Comparison of ENCODE assay signal across 12 cellular contexts in the genomic region with DNA sequence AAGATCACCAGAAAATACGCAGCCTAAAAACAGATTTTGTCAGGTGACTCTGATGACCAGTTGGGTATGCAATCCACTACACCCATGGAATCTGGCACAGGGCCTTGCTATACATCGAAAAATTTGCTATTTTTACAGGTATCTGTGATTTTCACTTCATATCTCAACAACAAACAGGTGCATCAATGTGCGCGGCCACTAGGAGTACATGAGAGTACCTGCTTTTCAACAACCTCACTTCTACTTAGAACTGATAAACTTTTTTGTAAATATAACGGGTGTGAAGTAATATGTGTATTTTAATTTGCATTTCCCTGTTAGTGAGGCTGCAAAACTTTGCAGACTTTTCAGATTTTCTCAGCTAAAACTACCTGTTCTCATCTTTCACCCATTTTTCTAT.
DNase-seq lines count a peak whose midpoint lies in the region; ATAC-seq, FAIRE-seq and TF ChIP-seq lines count a peak whose summit lies in the region.
"Had no signal": no experiment of that assay in that cellular context is flagged by ENCODE, and none has a peak within 500 bp of the region (broad histone marks: within the 10 kb centered on the region; RNA-seq: fewer than 3 reads in every experiment).

No MANE protein-coding gene starts in this region.

- no peaks in the 10 kb centered on the region for H3K27me3 ChIP-seq in astrocyte (ENCODE audit: insufficient read depth, low read length)
- H3K27me3 ChIP-seq in neural progenitor cell, result no peaks in the 10 kb centered on the region
- H3K27me3 ChIP-seq: Peyer's patch had no signal

- H4K20me1 ChIP-seq in astrocyte (ENCODE audit: insufficient read depth, low read length), result no peaks in the 10 kb centered on the region
- peaks cover 40% of the 10 kb centered on the region for H4K20me1 ChIP-seq in neural progenitor cell (ENCODE audit: low read depth)

- no peak overlapping the region for H3K4me2 ChIP-seq in astrocyte (ENCODE audit: low read length)
- no peak overlapping the region for H3K4me2 ChIP-seq in neural progenitor cell
- H3K4me2 ChIP-seq: KMS-11 had no signal

- no peak for FAIRE-seq in astrocyte (lab: Jason Lieb, UNC)

- H3K27ac ChIP-seq in C4-2B (no peak overlapping the region), astrocyte (ENCODE audit: low read depth, low read length) (peak overlapping the region; percentile 98), neural progenitor cell (no peak overlapping the region), RWPE1 (no peak overlapping the region)
- H3K27ac ChIP-seq: KMS-11, WERI-Rb-1 had no signal

- H3K4me1 ChIP-seq in astrocyte (ENCODE audit: insufficient read depth, low read length), result peaks cover 43% of the 10 kb centered on the region
- H3K4me1 ChIP-seq in neural progenitor cell, result peaks cover 35% of the 10 kb centered on the region

- H3K4me1 Mint-ChIP-seq in astrocyte (ENCODE audit: low read depth, unreplicated experiment), result peaks cover 46% of the 10 kb centered on the region
- peaks cover 40% of the 10 kb centered on the region for H3K4me1 Mint-ChIP-seq in neural progenitor cell
- peaks cover 54% of the 10 kb centered on the region for H3K4me1 Mint-ChIP-seq in stimulated activated naive CD8-positive, alpha-beta T cell treated with anti-CD3 and anti-CD28 coated beads, Interleukin-15, amount 100 ng/mL, for 72 hours

- H3K36me3 ChIP-seq in astrocyte (ENCODE audit: insufficient read depth, low read length) (peaks cover 5% of the 10 kb centered on the region), neural progenitor cell (no peaks in the 10 kb centered on the region)

- H3K9me3 ChIP-seq in astrocyte (ENCODE audit: insufficient read depth, low read depth, low read length) (no peaks in the 10 kb centered on the region), neural progenitor cell (ENCODE audit: low read depth) (no peaks in the 10 kb centered on the region)
- H3K9me3 ChIP-seq: Peyer's patch had no signal

- no peaks in the 10 kb centered on the region for H3K27me3 Mint-ChIP-seq in astrocyte (ENCODE audit: low read depth, unreplicated experiment)
- H3K27me3 Mint-ChIP-seq in neural progenitor cell (ENCODE audit: insufficient read depth, low read depth), result no peaks in the 10 kb centered on the region
- H3K27me3 Mint-ChIP-seq in stimulated activated naive CD8-positive, alpha-beta T cell treated with anti-CD3 and anti-CD28 coated beads, Interleukin-15, amount 100 ng/mL, for 72 hours, result no peaks in the 10 kb centered on the region
- H3K27me3 Mint-ChIP-seq: naive B cell had no signal

- H2AFZ ChIP-seq in astrocyte (ENCODE audit: low read depth, low read length) (no peak overlapping the region), neural progenitor cell (replicated peaks) (no peak overlapping the region)

- H3K9me3 Mint-ChIP-seq in astrocyte (ENCODE audit: unreplicated experiment) (no peaks in the 10 kb centered on the region), neural progenitor cell (peaks cover 5% of the 10 kb centered on the region)
- H3K9me3 Mint-ChIP-seq in stimulated activated naive CD8-positive, alpha-beta T cell treated with anti-CD3 and anti-CD28 coated beads, Interleukin-15, amount 100 ng/mL, for 72 hours, result no peaks in the 10 kb centered on the region

- H3F3A ChIP-seq in neural progenitor cell (ENCODE audit: low read depth), result peaks cover 32% of the 10 kb centered on the region

- no peak overlapping the region for H3K9ac ChIP-seq in astrocyte (ENCODE audit: low read length)
- no peak overlapping the region for H3K9ac ChIP-seq in neural progenitor cell
- H3K9ac ChIP-seq: KMS-11 had no signal

- no peak overlapping the region for H3K27ac Mint-ChIP-seq in astrocyte (ENCODE audit: unreplicated experiment)
- H3K27ac Mint-ChIP-seq in neural progenitor cell, result no peak overlapping the region
- H3K27ac Mint-ChIP-seq in stimulated activated naive CD8-positive, alpha-beta T cell treated with anti-CD3 and anti-CD28 coated beads, Interleukin-15, amount 100 ng/mL, for 72 hours, result no peak overlapping the region

- in situ Hi-C loops in G401 (cut with HindIII; ENCODE audit: low sequenced_read_pairs), result no loop called here

- CTCF ChIA-PET in RWPE1 (lab: Yijun Ruan, JAX), result interaction anchor here (0.6 kb wide), 1 partner anchor 9 kb away, joined by 4 read pairs; no protein-coding TSS in a partner anchor

- no peak for DNase-seq in astrocyte (ENCODE audit: low read depth)
- no peak for DNase-seq in neural progenitor cell (ENCODE audit: low spot score)
- no peak for DNase-seq in G401 (ENCODE audit: low spot score)
- no peak for DNase-seq in NCI-H2171 (lab: John Stamatoyannopoulos, UW)
- DNase-seq in RWPE1 (ENCODE audit: low spot score), result no peak
- DNase-seq in stimulated activated naive CD8-positive, alpha-beta T cell treated with anti-CD3 and anti-CD28 coated beads, Interleukin-15, amount 100 ng/mL, for 72 hours, result no peak
- DNase-seq: naive B cell, WERI-Rb-1 had no signal

- H3K4me3 Mint-ChIP-seq in astrocyte (ENCODE audit: unreplicated experiment) (no peak overlapping the region), neural progenitor cell (no peak overlapping the region)
- no peak overlapping the region for H3K4me3 Mint-ChIP-seq in stimulated activated naive CD8-positive, alpha-beta T cell treated with anti-CD3 and anti-CD28 coated beads, Interleukin-15, amount 100 ng/mL, for 72 hours

- H3K79me2 ChIP-seq in astrocyte (ENCODE audit: insufficient read depth, low read length) (peaks cover 49% of the 10 kb centered on the region), neural progenitor cell (ENCODE audit: low read depth) (peaks cover 66% of the 10 kb centered on the region)

- H3K4me3 ChIP-seq in astrocyte (ENCODE audit: insufficient read depth, low read depth, low read length), result no peak overlapping the region
- H3K4me3 ChIP-seq in neural progenitor cell, result no peak overlapping the region
- H3K4me3 ChIP-seq: Peyer's patch had no signal

- TF ChIP-seq CTCF in C4-2B (conservative IDR thresholded peaks at IDR 0.05) (peak; percentile 11; the same call in 1 of the 2 replicates), GM12873 (IDR thresholded peaks at IDR 0.05; ENCODE audit: insufficient read depth, low read depth, low read length, missing control alignments) (peak; percentile 36), astrocyte (IDR thresholded peaks at IDR 0.05; ENCODE audit: insufficient read depth, low read depth, low read length) (peak; percentile 12), neural progenitor cell (IDR thresholded peaks at IDR 0.05) (peak; percentile 19), RWPE1 (conservative IDR thresholded peaks at IDR 0.05; ENCODE audit: low read depth) (no peak)

- POLR2A ChIA-PET in RWPE1 (lab: Yijun Ruan, JAX; ENCODE audit: low non-redundant PET), result no interaction called here

- no peak for ATAC-seq in stimulated activated naive CD8-positive, alpha-beta T cell treated with anti-CD3 and anti-CD28 coated beads, Interleukin-15, amount 100 ng/mL, for 72 hours

- H3K36me3 Mint-ChIP-seq in astrocyte (ENCODE audit: low read depth, unreplicated experiment) (peaks cover 9% of the 10 kb centered on the region), neural progenitor cell (peaks cover 26% of the 10 kb centered on the region)
